8 cellular contexts compared by ENCODE assay signal in the genomic region with DNA sequence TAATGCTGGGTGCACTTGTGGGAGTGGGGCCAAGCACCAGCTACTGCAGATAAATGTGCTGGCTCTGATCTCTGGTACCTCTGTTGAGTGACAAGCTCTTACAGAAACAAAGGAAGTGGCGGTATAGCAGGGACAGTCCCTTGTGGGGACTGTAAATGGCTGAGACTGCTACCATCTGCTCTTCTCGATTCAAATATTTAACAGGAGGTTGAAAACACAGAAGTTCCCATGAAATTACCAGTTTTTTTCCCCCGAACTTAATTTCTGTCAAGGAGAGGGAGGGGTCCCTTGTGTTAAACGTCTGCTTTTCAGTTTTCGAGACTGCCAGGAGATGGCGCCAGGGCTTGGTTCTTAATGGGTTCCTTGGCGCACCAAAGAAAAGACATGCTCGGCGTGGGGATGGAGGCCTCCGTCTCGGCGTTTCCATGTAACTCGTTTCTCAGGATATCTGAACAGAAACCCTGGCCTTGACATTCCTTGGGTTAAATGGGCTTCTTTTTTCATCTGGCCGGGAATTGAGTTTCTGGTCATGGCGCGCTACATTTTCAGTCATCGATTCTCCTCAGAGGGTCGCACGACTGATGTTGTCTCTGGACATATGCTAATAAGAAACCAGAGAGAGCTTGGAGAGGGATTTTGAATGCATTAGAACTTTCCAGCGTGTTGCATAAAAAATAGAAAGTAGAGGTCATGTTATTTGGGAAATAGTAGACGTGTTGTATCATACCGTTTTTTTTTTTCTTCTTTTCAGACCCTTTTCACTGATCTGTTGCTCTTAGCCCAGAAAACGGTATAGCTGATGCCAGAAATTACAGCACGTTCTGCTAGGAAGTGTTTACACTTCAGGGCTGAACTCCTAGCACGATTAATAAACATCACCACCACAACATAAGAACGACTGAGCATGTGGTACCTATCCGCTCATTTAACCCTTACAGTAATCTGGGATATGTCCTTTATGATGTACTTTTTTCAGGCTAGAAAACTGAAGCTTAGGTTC.
DNase-seq lines count a peak whose midpoint lies in the region; ATAC-seq, FAIRE-seq and TF ChIP-seq lines count a peak whose summit lies in the region.

No MANE protein-coding gene starts in this region.

- H3K4me3 ChIP-seq in choroid plexus epithelial cell (ENCODE audit: low read depth, low read length) = peak overlapping the region; percentile 53

- DNase-seq in AG20443 (ENCODE audit: low spot score) (peak; percentile 83), NCI-H187 treated with DMSO at 0.1 percent for 48 hours (lab: John Stamatoyannopoulos, UW) (peak; percentile 58), choroid plexus epithelial cell (ENCODE audit: low read depth) (peak; percentile 88), left lobe of liver (ENCODE audit: low spot score) (peak; percentile 51)
- peak; percentile 57 to 80 for DNase-seq in stimulated activated CD4-positive, alpha-beta T cell treated with anti-CD3 and anti-CD28 coated beads, Interleukin-2, amount 100 ng/mL, for 24 hours

- peak; percentile 66 for FAIRE-seq in TTC549 (lab: Jason Lieb, UNC)

- ATAC-seq in GM18867 (IDR thresholded peaks at IDR 0.05; ENCODE audit: unreplicated experiment) (peak; percentile 96), HG03045 (IDR thresholded peaks at IDR 0.05; ENCODE audit: unreplicated experiment) (peak; percentile 93), left lobe of liver (peak; percentile 77)

- peak; percentile 93 for TF ChIP-seq CTCF in choroid plexus epithelial cell (conservative IDR thresholded peaks at IDR 0.05; ENCODE audit: low read depth, low read length)

Comparison
In these comparisons a context has a peak if more than half of its experiments do, and no peak if none do; other contexts are left out.
1. Peak in every context shown above with its lines: DNase-seq, ATAC-seq and H3K4me3 ChIP-seq.